ENCODE assay signal across 30 cellular contexts in genomic region chr2:60539177-60539576, GRCh38. TPM values are rescaled to one million over a fixed set of nuclear protein-coding genes. Genes with fewer than 3 reads are reported as not detected.
DNase-seq lines count a peak whose midpoint lies in the region; ATAC-seq and TF ChIP-seq lines count a peak whose summit lies in the region.
"Had no signal": no experiment of that assay in that cellular context is flagged by ENCODE, and none has a peak within 500 bp of the region (broad histone marks: within the 10 kb centered on the region; RNA-seq: fewer than 3 reads in every experiment).

No MANE protein-coding gene starts in this region.

- no peak overlapping the region for H2AFZ ChIP-seq in neural cell (ENCODE audit: low read depth, low read length)

- DNase-seq in Right ventricle myocardium superior (no peak), cardiac septum (ENCODE audit: low spot score) (no peak), NCI-H526 treated with DMSO at 0.1 percent for 48 hours (lab: John Stamatoyannopoulos, UW) (peak; percentile 69), dorsolateral prefrontal cortex (no peak), DMS153 treated with DMSO at 0.1 percent for 48 hours (lab: John Stamatoyannopoulos, UW; ENCODE audit: unreplicated experiment) (no peak), GM10248 (ENCODE audit: extremely low spot score) (no peak)
- DNase-seq in activated T-cell treated with anti-CD3 and anti-CD28 coated beads, Interleukin-2, amount 50 U/mL, for 48 hours: no peak
- DNase-seq: activated CD4-positive, alpha-beta T cell treated with anti-CD3 and anti-CD28 coated beads, Interleukin-2, amount 50 U/mL, for 1 hour; activated CD4-positive, CD25-positive, alpha-beta regulatory T cell; activated CD8-positive, alpha-beta memory T cell treated with anti-CD3 and anti-CD28 coated beads, Interleukin-2, amount 10 ng/mL, durations not matched to agents 7 days and 5 days; activated naive CD4-positive, alpha-beta T cell; activated naive CD8-positive, alpha-beta T cell treated with anti-CD3 and anti-CD28 coated beads, Interleukin-2, amount 50 U/mL, for 24 hours; activated T-cell treated with anti-CD3 and anti-CD28 coated beads, Interleukin-2, amount 50 U/mL, for 4 hours; CD8-positive, alpha-beta memory T cell; cerebellar nuclear complex; DMS 273 treated with DMSO at 0.1 percent for 48 hours; HCEC 1CT; KG1; left lung; MG63; NCI-H1105 treated with DMSO at 0.1 percent for 48 hours; NCI-H2029; NCI-H2227 treated with DMSO at 0.1 percent for 48 hours; NCI-H82; stimulated activated CD8-positive, alpha-beta memory T cell treated with anti-CD3 and anti-CD28 coated beads, Interleukin-4, amount 100 ng/mL, for 48 hours; stimulated activated naive CD8-positive, alpha-beta T cell treated with anti-CD3 and anti-CD28 coated beads, Interleukin-15, amount 100 ng/mL, for 72 hours; T-cell; uterus had no signal

- TF ChIP-seq EP300 in neural cell (conservative IDR thresholded peaks at IDR 0.05; ENCODE audit: poor library complexity, severe bottlenecking): no peak

- ATAC-seq in Right ventricle myocardium superior (ENCODE audit: poor library complexity): peak; percentile 5
- ATAC-seq: activated CD8-positive, alpha-beta memory T cell treated with anti-CD3 and anti-CD28 coated beads, Interleukin-2, amount 10 ng/mL, durations not matched to agents 7 days and 5 days; activated naive CD8-positive, alpha-beta T cell treated with anti-CD3 and anti-CD28 coated beads, Interleukin-2, amount 50 U/mL, for 24 hours; activated T-cell treated with anti-CD3 and anti-CD28 coated beads, Interleukin-2, amount 50 U/mL, for 4 hours; left lung; sciatic nerve; stimulated activated naive CD8-positive, alpha-beta T cell treated with anti-CD3 and anti-CD28 coated beads, Interleukin-15, amount 100 ng/mL, for 72 hours; T-cell had no signal

- no peaks in the 10 kb centered on the region for H4K20me1 ChIP-seq in neural cell (ENCODE audit: insufficient read depth)

- CTCF ChIA-PET in GM10248 (lab: Yijun Ruan, JAX): interaction anchor here (1.1 to 2.1 kb wide), 6 partner anchors 11 to 43 kb away, joined by 3 to 11 read pairs (median 4); no protein-coding TSS in a partner anchor

- peak overlapping the region in 30 of 59 donors; percentile 1 to 46 (median 24) for H3K4me3 ChIP-seq in dorsolateral prefrontal cortex
- peak overlapping the region; percentile 51 for H3K4me3 ChIP-seq in neural cell (ENCODE audit: low read length)
- H3K4me3 ChIP-seq: left lung, MG63, uterus had no signal

- H3K27ac ChIP-seq in dorsolateral prefrontal cortex (peak overlapping the region in 25 of 59 donors; percentile 1 to 62 (median 32)), neural cell (ENCODE audit: low read length) (peak overlapping the region; percentile 44)
- H3K27ac ChIP-seq: left lung, uterus had no signal

- H3F3A ChIP-seq in neural cell (ENCODE audit: insufficient read depth, low read length, poor library complexity, severe bottlenecking): peaks cover 7% of the 10 kb centered on the region

- no peaks in the 10 kb centered on the region for H3K9me2 ChIP-seq in neural cell (ENCODE audit: insufficient read depth, low read length)

- TF ChIP-seq RAD21 in neural cell (conservative IDR thresholded peaks at IDR 0.05): no peak

- H3K79me2 ChIP-seq in neural cell (replicated peaks; ENCODE audit: insufficient read depth, low read length): peaks cover 99% of the 10 kb centered on the region

- peak overlapping the region; percentile 40 for H3K4me2 ChIP-seq in neural cell (ENCODE audit: low read length)

- H3K27me3 ChIP-seq in dorsolateral prefrontal cortex: peaks cover 0 to 44% (median 3%) of the 10 kb centered on the region in 45 donors
- no peaks in the 10 kb centered on the region for H3K27me3 ChIP-seq in neural cell (ENCODE audit: insufficient read depth, low read depth, low read length)

- peaks cover 11% of the 10 kb centered on the region for H3K36me3 ChIP-seq in neural cell (ENCODE audit: insufficient read depth, low read length)
- H3K36me3 ChIP-seq: left lung, MG63, uterus had no signal

- POLR2A ChIA-PET in GM10248 (lab: Yijun Ruan, JAX): no interaction called here

- H3K9me3 ChIP-seq in neural cell (ENCODE audit: low read length): no peaks in the 10 kb centered on the region
- H3K9me3 ChIP-seq: left lung, MG63, uterus had no signal

- TF ChIP-seq CTCF in dorsolateral prefrontal cortex (IDR thresholded peaks at IDR 0.05 in 54 of 56, conservative IDR thresholded peaks at IDR 0.05 in 2 of 56; ENCODE audit: low read depth in 1 of 56, partially characterized antibody in 56 of 56) (no peak), neural cell (IDR thresholded peaks at IDR 0.05; ENCODE audit: poor library complexity, severe bottlenecking) (no peak), GM10248 (IDR thresholded peaks at IDR 0.05; ENCODE audit: control extremely low read depth, extremely low read depth, low read depth, missing control alignments) (no peak)

- H3K9ac ChIP-seq in neural cell (ENCODE audit: low read length): peak overlapping the region; percentile 34

- intact Hi-C loops in Right ventricle myocardium superior (cut with DNase I): loop anchor here (10.0 kb wide), 1 partner anchor 104 kb away; no protein-coding TSS in a partner anchor
- intact Hi-C loops in cardiac septum (cut with DNase I): loop anchor here (5.0 kb wide), 1 partner anchor 37 kb away; no protein-coding TSS in a partner anchor
- intact Hi-C loops in dorsolateral prefrontal cortex (cut with DNase I): no loop called here

TF ChIP-seq in neural cell, 6 proteins besides CTCF, POLR2A, EP300 and RAD21:
- TF ChIP-seq, protein P1, sequence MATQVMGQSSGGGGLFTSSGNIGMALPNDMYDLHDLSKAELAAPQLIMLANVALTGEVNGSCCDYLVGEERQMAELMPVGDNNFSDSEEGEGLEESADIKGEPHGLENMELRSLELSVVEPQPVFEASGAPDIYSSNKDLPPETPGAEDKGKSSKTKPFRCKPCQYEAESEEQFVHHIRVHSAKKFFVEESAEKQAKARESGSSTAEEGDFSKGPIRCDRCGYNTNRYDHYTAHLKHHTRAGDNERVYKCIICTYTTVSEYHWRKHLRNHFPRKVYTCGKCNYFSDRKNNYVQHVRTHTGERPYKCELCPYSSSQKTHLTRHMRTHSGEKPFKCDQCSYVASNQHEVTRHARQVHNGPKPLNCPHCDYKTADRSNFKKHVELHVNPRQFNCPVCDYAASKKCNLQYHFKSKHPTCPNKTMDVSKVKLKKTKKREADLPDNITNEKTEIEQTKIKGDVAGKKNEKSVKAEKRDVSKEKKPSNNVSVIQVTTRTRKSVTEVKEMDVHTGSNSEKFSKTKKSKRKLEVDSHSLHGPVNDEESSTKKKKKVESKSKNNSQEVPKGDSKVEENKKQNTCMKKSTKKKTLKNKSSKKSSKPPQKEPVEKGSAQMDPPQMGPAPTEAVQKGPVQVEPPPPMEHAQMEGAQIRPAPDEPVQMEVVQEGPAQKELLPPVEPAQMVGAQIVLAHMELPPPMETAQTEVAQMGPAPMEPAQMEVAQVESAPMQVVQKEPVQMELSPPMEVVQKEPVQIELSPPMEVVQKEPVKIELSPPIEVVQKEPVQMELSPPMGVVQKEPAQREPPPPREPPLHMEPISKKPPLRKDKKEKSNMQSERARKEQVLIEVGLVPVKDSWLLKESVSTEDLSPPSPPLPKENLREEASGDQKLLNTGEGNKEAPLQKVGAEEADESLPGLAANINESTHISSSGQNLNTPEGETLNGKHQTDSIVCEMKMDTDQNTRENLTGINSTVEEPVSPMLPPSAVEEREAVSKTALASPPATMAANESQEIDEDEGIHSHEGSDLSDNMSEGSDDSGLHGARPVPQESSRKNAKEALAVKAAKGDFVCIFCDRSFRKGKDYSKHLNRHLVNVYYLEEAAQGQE (IDR thresholded peaks at IDR 0.05; ENCODE audit: borderline replicate concordance): peak; percentile 23
- TF ChIP-seq TAF1 (IDR thresholded peaks at IDR 0.05; ENCODE audit: low read depth): no peak

RNA-seq across cellular contexts. Expression of gene BCL11A, which starts 14.3 kb away (rescaled TPM):
- total RNA-seq in Right ventricle myocardium superior: 31.6 TPM
- 16.9 TPM for total RNA-seq in cardiac septum
- 100 to 1,000 TPM in 76 of 120 experiments, 10 to 100 TPM in 44; 33.4 to 157 (median 108) TPM for total RNA-seq in dorsolateral prefrontal cortex
- 44.0 and 54.2 TPM in 2 replicates for polyA plus RNA-seq in neural cell
- polyA minus RNA-seq in neural cell: 117 and 150 TPM in 2 replicates
- total RNA-seq: activated CD8-positive, alpha-beta memory T cell treated with anti-CD3 and anti-CD28 coated beads, Interleukin-2, amount 10 ng/mL, durations not matched to agents 7 days and 5 days had no signal
- polyA plus RNA-seq: CD8-positive, alpha-beta memory T cell had no signal

Comparison
In these comparisons a context has a peak if more than half of its experiments do, and no peak if none do; other contexts are left out.
1. intact Hi-C loops: an anchor here in Right ventricle myocardium superior (10.0 kb wide) and cardiac septum (5.0 kb wide); none called in dorsolateral prefrontal cortex.